23 cellular contexts compared by ENCODE assay signal in the genomic region with DNA sequence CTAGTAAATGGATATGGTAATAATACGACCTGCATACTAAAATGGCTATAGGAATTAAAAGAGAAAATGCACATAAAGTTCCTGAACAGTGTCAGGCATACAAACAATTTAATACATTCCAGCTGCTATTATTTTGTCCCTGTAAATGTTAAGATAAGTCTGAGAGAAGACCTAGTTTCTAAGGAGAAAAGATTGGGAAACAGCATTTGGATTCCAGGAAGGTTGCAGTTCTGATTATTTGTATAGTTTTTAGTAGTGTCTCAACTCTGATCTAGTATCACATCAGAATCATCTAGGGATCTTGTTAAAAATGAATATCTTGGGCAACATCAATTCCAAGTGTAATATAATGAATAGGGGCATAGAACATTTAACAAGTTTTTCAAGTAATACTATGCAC.
A peak's percentile ranks its signal among the peaks of the same experiment; 100 is the strongest.
DNase-seq lines count a peak whose midpoint lies in the region; ATAC-seq and TF ChIP-seq lines count a peak whose summit lies in the region.
"Had no signal": no experiment of that assay in that cellular context is flagged by ENCODE, and none has a peak within 500 bp of the region (broad histone marks: within the 10 kb centered on the region; RNA-seq: fewer than 3 reads in every experiment).

No MANE protein-coding gene starts in this region.

- DNase-seq in Right ventricle myocardium inferior (ENCODE audit: missing footprints) = no peak
- DNase-seq in right cardiac atrium = no peak
- DNase-seq in left ventricle myocardium inferior = no peak
- no peak for DNase-seq in cardiac septum (ENCODE audit: low spot score)
- DNase-seq in Caco-2 = no peak
- no peak for DNase-seq in testis
- no peak for DNase-seq in effector memory CD4-positive, alpha-beta T cell
- DNase-seq: AML-193; CD4-positive, alpha-beta T cell; CD8-positive, alpha-beta T cell; DMS 273 treated with DMSO at 0.1 percent for 48 hours; DMS153; DMS53; DMS79; DND-41; EL; GDM1 had no signal

- BruUV-seq in Caco-2 (replicated peaks; lab: Mats Ljungman, UMichigan) = no TSS peak

- H3K27ac ChIP-seq in right cardiac atrium (ENCODE audit: low read length) (no peak overlapping the region), left ventricle myocardium inferior (replicated peaks) (peak overlapping the region; percentile 52), testis (peak overlapping the region; percentile 28 to 29)
- H3K27ac ChIP-seq in effector memory CD4-positive, alpha-beta T cell (ENCODE audit: insufficient read depth, low read length, poor library complexity, severe bottlenecking) = no peak overlapping the region
- H3K27ac ChIP-seq: 22Rv1; A549; BLaER1 treated with 17β-estradiol and CSF1 and Interleukin-3, amounts not matched to agents 10 nM and 100 nM; C4-2B had no signal

- POLR2A ChIA-PET in Caco-2 (lab: Charles Lee) = no interaction called here

- H3K36me3 Mint-ChIP-seq in Caco-2 (ENCODE audit: insufficient read depth, unreplicated experiment) = peaks cover 5% of the 10 kb centered on the region
- H3K36me3 Mint-ChIP-seq: CD8-positive, alpha-beta T cell had no signal

- H3K4me1 ChIP-seq in right cardiac atrium (ENCODE audit: control insufficient read depth, insufficient read depth, low read length) (no peaks in the 10 kb centered on the region), left ventricle myocardium inferior (no peaks in the 10 kb centered on the region), Caco-2 (peaks cover 31% of the 10 kb centered on the region), testis (peaks cover 10% of the 10 kb centered on the region)
- H3K4me1 ChIP-seq in effector memory CD4-positive, alpha-beta T cell (ENCODE audit: control insufficient read depth, insufficient read depth, low read length, poor library complexity, severe bottlenecking) = no peaks in the 10 kb centered on the region
- H3K4me1 ChIP-seq: A549 had no signal

- H3K27ac Mint-ChIP-seq in Caco-2 (ENCODE audit: unreplicated experiment) = peak overlapping the region; percentile 35
- H3K27ac Mint-ChIP-seq: B cell; CD4-positive, alpha-beta T cell; CD8-positive, alpha-beta T cell had no signal

- H3K9me3 ChIP-seq in right cardiac atrium (ENCODE audit: control insufficient read depth, low read length) = no peaks in the 10 kb centered on the region
- H3K9me3 ChIP-seq in left ventricle myocardium inferior (replicated peaks) = peaks cover 7% of the 10 kb centered on the region
- H3K9me3 ChIP-seq in Caco-2 = peaks cover 4% of the 10 kb centered on the region; the same call in 1 of the 2 replicates
- no peaks in the 10 kb centered on the region for H3K9me3 ChIP-seq in testis
- H3K9me3 ChIP-seq in effector memory CD4-positive, alpha-beta T cell (ENCODE audit: control insufficient read depth, low read length) = no peaks in the 10 kb centered on the region
- H3K9me3 ChIP-seq: A549 had no signal

- H3K4me3 ChIP-seq in right cardiac atrium (ENCODE audit: low read length) (no peak overlapping the region), left ventricle myocardium inferior (no peak overlapping the region), Caco-2 (ENCODE audit: low read depth, low read length) (no peak overlapping the region), testis (no peak overlapping the region)
- no peak overlapping the region for H3K4me3 ChIP-seq in effector memory CD4-positive, alpha-beta T cell (ENCODE audit: insufficient read depth, low read depth, low read length, poor library complexity, severe bottlenecking)
- H3K4me3 ChIP-seq: A549; BLaER1 treated with 17β-estradiol and CSF1 and Interleukin-3, amounts not matched to agents 10 nM and 100 nM; GM12878 had no signal

- H3K27me3 ChIP-seq in right cardiac atrium (ENCODE audit: control insufficient read depth, insufficient read depth) = no peaks in the 10 kb centered on the region
- H3K27me3 ChIP-seq in left ventricle myocardium inferior (ENCODE audit: low read depth) = no peaks in the 10 kb centered on the region
- H3K27me3 ChIP-seq in Caco-2 (replicated peaks; ENCODE audit: control insufficient read depth, insufficient read depth, low read length) = no peaks in the 10 kb centered on the region
- H3K27me3 ChIP-seq in testis = no peaks in the 10 kb centered on the region
- H3K27me3 ChIP-seq in effector memory CD4-positive, alpha-beta T cell (replicated peaks; ENCODE audit: control insufficient read depth, insufficient read depth, low read length, poor library complexity, severe bottlenecking) = no peaks in the 10 kb centered on the region
- H3K27me3 ChIP-seq: BLaER1 treated with 17β-estradiol and CSF1 and Interleukin-3, amounts not matched to agents 10 nM and 100 nM had no signal

- intact Hi-C loops in Right ventricle myocardium inferior (cut with DNase I) (no loop called here), right cardiac atrium (cut with DNase I) (no loop called here), left ventricle myocardium inferior (cut with micrococcal nuclease) (no loop called here), cardiac septum (cut with DNase I) (no loop called here), Caco-2 (cut with micrococcal nuclease; ENCODE audit: unreplicated experiment) (loop anchor here (10.0 kb wide), 2 partner anchors 214 to 304 kb away; no protein-coding TSS in a partner anchor), testis (cut with DNase I; ENCODE audit: low total_unique reads) (no loop called here)

- TF ChIP-seq CTCF in left ventricle myocardium inferior (IDR thresholded peaks at IDR 0.05; ENCODE audit: borderline replicate concordance) (no peak), Caco-2 (IDR thresholded peaks at IDR 0.05; ENCODE audit: insufficient read depth in 1 of 2, low read depth in 1 of 2, low read length in 1 of 2, severe bottlenecking in 1 of 2, unreplicated experiment in 1 of 2) (no peak), testis (IDR thresholded peaks at IDR 0.05) (no peak)

- peaks cover 35% of the 10 kb centered on the region for H3K9me3 Mint-ChIP-seq in Caco-2 (ENCODE audit: unreplicated experiment)

- no peaks in the 10 kb centered on the region for H3K27me3 Mint-ChIP-seq in Caco-2 (ENCODE audit: insufficient read depth, unreplicated experiment)
- H3K27me3 Mint-ChIP-seq: B cell; CD4-positive, alpha-beta T cell had no signal

- 58% methylated on average over 1 of the region's 1 CpG for WGBS in right cardiac atrium
- WGBS in testis, 2 donors = 52 to 53% methylated on average over 1 of the region's 1 CpG

- peaks cover 41% of the 10 kb centered on the region for H3K4me1 Mint-ChIP-seq in Caco-2 (ENCODE audit: low read depth, unreplicated experiment)
- H3K4me1 Mint-ChIP-seq: B cell had no signal

- ATAC-seq in Right ventricle myocardium inferior (peak; percentile 31), right cardiac atrium (no peak)
- ATAC-seq: A549; CD8-positive, alpha-beta T cell; GM12878 had no signal

- H3K36me3 ChIP-seq in left ventricle myocardium inferior = no peaks in the 10 kb centered on the region
- H3K36me3 ChIP-seq in Caco-2 (ENCODE audit: control insufficient read depth, insufficient read depth, low read length) = no peaks in the 10 kb centered on the region
- H3K36me3 ChIP-seq in testis (ENCODE audit: low read depth, missing control alignments) = no peaks in the 10 kb centered on the region
- H3K36me3 ChIP-seq in effector memory CD4-positive, alpha-beta T cell (ENCODE audit: control insufficient read depth, insufficient read depth, low read length) = no peaks in the 10 kb centered on the region
- H3K36me3 ChIP-seq: BLaER1 treated with 17β-estradiol and CSF1 and Interleukin-3, amounts not matched to agents 10 nM and 100 nM had no signal

- H3K4me3 Mint-ChIP-seq in Caco-2 (ENCODE audit: unreplicated experiment) = no peak overlapping the region
- H3K4me3 Mint-ChIP-seq: B cell; CD4-positive, alpha-beta T cell; CD8-positive, alpha-beta T cell had no signal

- no peak for TF ChIP-seq POLR2A in testis (IDR thresholded peaks at IDR 0.05)

- CTCF ChIA-PET in Caco-2 (lab: Charles Lee) = no interaction called here

Comparison
In these comparisons a context has a peak if more than half of its experiments do, and no peak if none do; other contexts are left out.
1. H3K27ac ChIP-seq: peak in left ventricle myocardium inferior (single experiment) and testis (2 of 2); none in right cardiac atrium (single experiment) and effector memory CD4-positive, alpha-beta T cell (single experiment).